11 cellular contexts compared by ENCODE assay signal in genomic region chr18:59902180-59902992, GRCh38. TPM values are rescaled to one million over a fixed set of nuclear protein-coding genes. Genes with fewer than 3 reads are reported as not detected.
DNase-seq lines count a peak whose midpoint lies in the region; ATAC-seq and TF ChIP-seq lines count a peak whose summit lies in the region.
"Had no signal": no experiment of that assay in that cellular context is flagged by ENCODE, and none has a peak within 500 bp of the region (broad histone marks: within the 10 kb centered on the region; RNA-seq: fewer than 3 reads in every experiment).

No MANE protein-coding gene starts in this region.

- H3K4me3 ChIP-seq in iPS-20b (ENCODE audit: low read length): peak overlapping the region; percentile 95
- H3K4me3 ChIP-seq: uterus had no signal

- H3K27me3 Mint-ChIP-seq in CD4-positive, alpha-beta T cell: no peaks in the 10 kb centered on the region
- no peaks in the 10 kb centered on the region for H3K27me3 Mint-ChIP-seq in activated T-helper 1 cell treated with anti-CD3 and anti-CD28 coated beads, Interleukin-12 subunit alpha, Interleukin-12 subunit beta, Interleukin-2, Interleukin-4 antibody, amounts not matched to agents 30 ng/mL and 10 ng/mL and 1 ng/mL, durations not matched to agents 14 hours and 24 hours and 36 hours (ENCODE audit: insufficient read depth)
- H3K27me3 Mint-ChIP-seq in mesothelial cell of epicardium (ENCODE audit: low read depth): peaks cover 79% of the 10 kb centered on the region

- no peak for DNase-seq in CD4-positive, alpha-beta T cell
- peak; percentile 85 for DNase-seq in HCEC 1CT
- DNase-seq in activated T-helper 1 cell treated with anti-CD3 and anti-CD28 coated beads, Interleukin-12 subunit alpha, Interleukin-12 subunit beta, Interleukin-2, Interleukin-4 antibody, amounts not matched to agents 30 ng/mL and 10 ng/mL and 1 ng/mL, durations not matched to agents 14 hours and 24 hours and 36 hours (ENCODE audit: low spot score): no peak
- no peak for DNase-seq in retina
- DNase-seq in mesothelial cell of epicardium (ENCODE audit: low spot score in 2 of 2, unreplicated experiment in 2 of 2): no peak
- no peak for DNase-seq in mucosa of gallbladder (ENCODE audit: low spot score)
- DNase-seq: NCI-H1930, posterior cingulate gyrus, uterus had no signal

- H3K36me3 ChIP-seq in iPS-20b (ENCODE audit: insufficient read depth, low read depth, low read length): peaks cover 37% of the 10 kb centered on the region
- H3K36me3 ChIP-seq: uterus had no signal

- TF ChIP-seq CTCF in CD4-positive, alpha-beta T cell (IDR thresholded peaks at IDR 0.05): no peak
- no peak for TF ChIP-seq CTCF in mesothelial cell of epicardium (IDR thresholded peaks at IDR 0.05; ENCODE audit: unreplicated experiment)

- peak; percentile 24 for ATAC-seq in CD4-positive, alpha-beta T cell (ENCODE audit: poor library complexity)
- no peak for ATAC-seq in HG03521 (IDR thresholded peaks at IDR 0.05; ENCODE audit: unreplicated experiment)

- H3K4me1 Mint-ChIP-seq in CD4-positive, alpha-beta T cell (ENCODE audit: low read depth): peaks cover 67% of the 10 kb centered on the region
- peaks cover 70% of the 10 kb centered on the region for H3K4me1 Mint-ChIP-seq in activated T-helper 1 cell treated with anti-CD3 and anti-CD28 coated beads, Interleukin-12 subunit alpha, Interleukin-12 subunit beta, Interleukin-2, Interleukin-4 antibody, amounts not matched to agents 30 ng/mL and 10 ng/mL and 1 ng/mL, durations not matched to agents 14 hours and 24 hours and 36 hours (ENCODE audit: low read depth)
- H3K4me1 Mint-ChIP-seq in mesothelial cell of epicardium: peaks cover 16% of the 10 kb centered on the region

- peaks cover 27% of the 10 kb centered on the region; the same call in 1 of the 2 replicates for H3K4me1 ChIP-seq in iPS-20b (ENCODE audit: insufficient read depth, low read length)
- H3K4me1 ChIP-seq: uterus had no signal

- H3K27ac ChIP-seq in CD4-positive, alpha-beta T cell (ENCODE audit: low read depth, low read length): no peak overlapping the region
- H3K27ac ChIP-seq in iPS-20b (ENCODE audit: low read length): no peak overlapping the region
- H3K27ac ChIP-seq: uterus had no signal

- H3K9ac ChIP-seq in iPS-20b (ENCODE audit: low read depth, low read length): peak overlapping the region; percentile 95; the same call in 1 of the 2 replicates

- no peaks in the 10 kb centered on the region for H3K9me3 Mint-ChIP-seq in CD4-positive, alpha-beta T cell
- peaks cover 3% of the 10 kb centered on the region for H3K9me3 Mint-ChIP-seq in activated T-helper 1 cell treated with anti-CD3 and anti-CD28 coated beads, Interleukin-12 subunit alpha, Interleukin-12 subunit beta, Interleukin-2, Interleukin-4 antibody, amounts not matched to agents 30 ng/mL and 10 ng/mL and 1 ng/mL, durations not matched to agents 14 hours and 24 hours and 36 hours
- no peaks in the 10 kb centered on the region for H3K9me3 Mint-ChIP-seq in mesothelial cell of epicardium

- CTCF ChIA-PET in CD4-positive, alpha-beta T cell (lab: Charles Lee): no interaction called here

- H3K27me3 ChIP-seq in CD4-positive, alpha-beta T cell (ENCODE audit: control insufficient read depth, insufficient read depth, low read length): no peaks in the 10 kb centered on the region
- peaks cover 31% of the 10 kb centered on the region; the same call in 1 of the 2 replicates for H3K27me3 ChIP-seq in iPS-20b (ENCODE audit: insufficient read depth, low read length)
- H3K27me3 ChIP-seq: uterus had no signal

- POLR2A ChIA-PET in CD4-positive, alpha-beta T cell (lab: Charles Lee): no interaction called here

- intact Hi-C loops in CD4-positive, alpha-beta T cell (cut with DNase I, micrococcal nuclease): loop anchor here in 1 of 2 experiments (10.0 kb wide), 1 partner anchor 548 kb away; the partner anchor contains the start of gene LMAN1
- intact Hi-C loops in activated T-helper 1 cell treated with anti-CD3 and anti-CD28 coated beads, Interleukin-12 subunit alpha, Interleukin-12 subunit beta, Interleukin-2, Interleukin-4 antibody, amounts not matched to agents 30 ng/mL and 10 ng/mL and 1 ng/mL, durations not matched to agents 14 hours and 24 hours and 36 hours (cut with micrococcal nuclease): loop anchor here (1.0 to 5.0 kb wide), 2 partner anchors 25 to 85 kb away; no protein-coding TSS in a partner anchor

- H3K27ac Mint-ChIP-seq in CD4-positive, alpha-beta T cell: peak overlapping the region; percentile 93
- peak overlapping the region; percentile 99 for H3K27ac Mint-ChIP-seq in activated T-helper 1 cell treated with anti-CD3 and anti-CD28 coated beads, Interleukin-12 subunit alpha, Interleukin-12 subunit beta, Interleukin-2, Interleukin-4 antibody, amounts not matched to agents 30 ng/mL and 10 ng/mL and 1 ng/mL, durations not matched to agents 14 hours and 24 hours and 36 hours
- no peak overlapping the region for H3K27ac Mint-ChIP-seq in mesothelial cell of epicardium

- no peaks in the 10 kb centered on the region for H3K9me3 ChIP-seq in CD4-positive, alpha-beta T cell (ENCODE audit: control insufficient read depth, low read length)
- no peaks in the 10 kb centered on the region for H3K9me3 ChIP-seq in iPS-20b (ENCODE audit: insufficient read depth, low read depth, low read length)
- H3K9me3 ChIP-seq: uterus had no signal

- H3K36me3 Mint-ChIP-seq in CD4-positive, alpha-beta T cell (ENCODE audit: low read depth): peaks cover 16% of the 10 kb centered on the region
- H3K36me3 Mint-ChIP-seq in activated T-helper 1 cell treated with anti-CD3 and anti-CD28 coated beads, Interleukin-12 subunit alpha, Interleukin-12 subunit beta, Interleukin-2, Interleukin-4 antibody, amounts not matched to agents 30 ng/mL and 10 ng/mL and 1 ng/mL, durations not matched to agents 14 hours and 24 hours and 36 hours (ENCODE audit: low read depth): peaks cover 42% of the 10 kb centered on the region
- peaks cover 8% of the 10 kb centered on the region for H3K36me3 Mint-ChIP-seq in mesothelial cell of epicardium

- peak overlapping the region; percentile 39 for H3K4me3 Mint-ChIP-seq in CD4-positive, alpha-beta T cell
- H3K4me3 Mint-ChIP-seq in activated T-helper 1 cell treated with anti-CD3 and anti-CD28 coated beads, Interleukin-12 subunit alpha, Interleukin-12 subunit beta, Interleukin-2, Interleukin-4 antibody, amounts not matched to agents 30 ng/mL and 10 ng/mL and 1 ng/mL, durations not matched to agents 14 hours and 24 hours and 36 hours: peak overlapping the region; percentile 97
- no peak overlapping the region for H3K4me3 Mint-ChIP-seq in mesothelial cell of epicardium

RNA-seq across cellular contexts. Expression of gene PMAIP1, which starts 2.6 kb away (rescaled TPM):
- total RNA-seq in CD4-positive, alpha-beta T cell: 100 to 1,000 TPM; 100 to 101 TPM
- total RNA-seq in activated T-helper 1 cell treated with anti-CD3 and anti-CD28 coated beads, Interleukin-12 subunit alpha, Interleukin-12 subunit beta, Interleukin-2, Interleukin-4 antibody, amounts not matched to agents 30 ng/mL and 10 ng/mL and 1 ng/mL, durations not matched to agents 14 hours and 24 hours and 36 hours: 57.2 and 59.5 TPM in 2 replicates
- total RNA-seq in mesothelial cell of epicardium (7.6 to 10.9 TPM (median 9.9 TPM) in 3 replicates), mucosa of gallbladder (1.4 TPM)
